In genomic region chr22:17830041-17830961, GRCh38 we compare ENCODE assay signal across 1 cellular context.
TF ChIP-seq lines count a peak whose summit lies in the region.

No MANE protein-coding gene starts in this region.

TF ChIP-seq in K562, 482 proteins besides CTCF, POLR2A, EP300 and RAD21 (continued from another document and continues in another):
- TF ChIP-seq BRF2 (IDR thresholded peaks at IDR 0.05; ENCODE audit: borderline replicate concordance, insufficient read depth, insufficient read length) (no peak), CAMTA2 (CRISPR knock-in tag; conservative IDR thresholded peaks at IDR 0.05) (no peak), PCBP1 (IDR thresholded peaks at IDR 0.05; ENCODE audit: low read depth, low read length, poor library complexity, severe bottlenecking) (no peak), JUND (IDR thresholded peaks at IDR 0.05; ENCODE audit: borderline replicate concordance, low read depth, low read length) (peak; percentile 52; the same call in 1 of the 2 replicates), JUND (tag; IDR thresholded peaks at IDR 0.05; ENCODE audit: borderline replicate concordance, low read depth, low read length) (no peak), HDAC1 (IDR thresholded peaks at IDR 0.05) (no peak), POLR2H (tag; IDR thresholded peaks at IDR 0.05; ENCODE audit: low read depth) (no peak), HNRNPK (IDR thresholded peaks at IDR 0.05; ENCODE audit: low read depth, low read length, poor library complexity, severe bottlenecking) (no peak), ESRRB (CRISPR knock-in tag; IDR thresholded peaks at IDR 0.05; ENCODE audit: borderline replicate concordance) (no peak), ARID3A (IDR thresholded peaks at IDR 0.05; ENCODE audit: borderline replicate concordance, low read depth, low read length) (no peak), ZNF175 (CRISPR knock-in tag; IDR thresholded peaks at IDR 0.05; ENCODE audit: low read depth) (no peak), HDAC3 (IDR thresholded peaks at IDR 0.05; ENCODE audit: borderline replicate concordance, partially characterized antibody) (no peak), SOX6 (IDR thresholded peaks at IDR 0.05) (peak; percentile 14; the same call in 1 of the 2 replicates), CBX3 (IDR thresholded peaks at IDR 0.05; ENCODE audit: borderline replicate concordance in 1 of 2, low read length in 2 of 2) (no peak), ELF2 (CRISPR knock-in tag; IDR thresholded peaks at IDR 0.05) (0 out of 2 replicates have a peak, but pooled peaks have one; percentile 9), ZNF707 (CRISPR knock-in tag; conservative IDR thresholded peaks at IDR 0.05) (no peak), ZBTB7A (IDR thresholded peaks at IDR 0.05; ENCODE audit: borderline replicate concordance, control insufficient read depth, low read depth, low read length) (no peak), CXXC5 (CRISPR knock-in tag; IDR thresholded peaks at IDR 0.05) (0 out of 2 replicates have a peak, but pooled peaks have one; percentile 26), CREM (IDR thresholded peaks at IDR 0.05; ENCODE audit: low read depth) (peak; percentile 62; the same call in 1 of the 2 replicates), PYGO2 (tag; IDR thresholded peaks at IDR 0.05) (no peak), NEUROD1 (IDR thresholded peaks at IDR 0.05; ENCODE audit: borderline replicate concordance, low read depth, low read length, partially characterized antibody) (no peak), SMC3 (conservative IDR thresholded peaks at IDR 0.05; ENCODE audit: insufficient read depth, low read depth, low read length) (peak; percentile 100), BDP1 (IDR thresholded peaks at IDR 0.05; ENCODE audit: insufficient read depth, insufficient read length) (no peak), MAZ (CRISPR knock-in tag; conservative IDR thresholded peaks at IDR 0.05 in 1 of 2, IDR thresholded peaks at IDR 0.05 in 1 of 2) (0 out of 4 replicates have a peak, but pooled peaks of 1 of the 2 experiments have one; percentile 42), MCM3 (IDR thresholded peaks at IDR 0.05) (no peak), HMGN3 (IDR thresholded peaks at IDR 0.05; ENCODE audit: borderline replicate concordance, extremely low read depth, insufficient read length, low read depth, low read length) (no peak), KLF10 (CRISPR knock-in tag; IDR thresholded peaks at IDR 0.05) (no peak), NBN (IDR thresholded peaks at IDR 0.05; ENCODE audit: low read depth) (no peak), C11orf30 (IDR thresholded peaks at IDR 0.05; ENCODE audit: low read depth) (no peak), HLTF (IDR thresholded peaks at IDR 0.05) (no peak), KLF6 (CRISPR knock-in tag; IDR thresholded peaks at IDR 0.05; ENCODE audit: borderline replicate concordance) (no peak), HDAC6 (IDR thresholded peaks at IDR 0.05; ENCODE audit: low read depth, low read length) (no peak), RBM17 (IDR thresholded peaks at IDR 0.05; ENCODE audit: borderline replicate concordance, low read depth, low read length) (no peak), MTA3 (IDR thresholded peaks at IDR 0.05; ENCODE audit: borderline replicate concordance) (peak; percentile 54; the same call in 1 of the 2 replicates), STAG1 (CRISPR knock-in tag; IDR thresholded peaks at IDR 0.05; ENCODE audit: borderline replicate concordance) (peak; percentile 99), CTBP1 (IDR thresholded peaks at IDR 0.05; ENCODE audit: borderline replicate concordance) (peak; percentile 65; the same call in 1 of the 2 replicates), SPI1 (IDR thresholded peaks at IDR 0.05; ENCODE audit: borderline replicate concordance, low read depth, low read length) (0 out of 2 replicates have a peak, but pooled peaks have one; percentile 4), JUN (IDR thresholded peaks at IDR 0.05; ENCODE audit: borderline replicate concordance, low read depth, low read length) (0 out of 2 replicates have a peak, but pooled peaks have one; percentile 23), JUN (CRISPR knock-in tag; IDR thresholded peaks at IDR 0.05; ENCODE audit: borderline replicate concordance) (no peak), ZEB2 (IDR thresholded peaks at IDR 0.05) (no peak), MYC (IDR thresholded peaks at IDR 0.05; ENCODE audit: low read depth, low read length) (peak; percentile 31; the same call in 1 of the 2 replicates), MYC (CRISPR knock-in tag; IDR thresholded peaks at IDR 0.05; ENCODE audit: borderline replicate concordance, low read depth) (no peak), RCOR1 (IDR thresholded peaks at IDR 0.05; ENCODE audit: borderline replicate concordance in 1 of 2, low read depth in 2 of 2, low read length in 2 of 2) (peak in 1 of 2 experiments; percentile 60; a peak in 1 of 4 replicates), FOXK1 (CRISPR knock-in tag; IDR thresholded peaks at IDR 0.05; ENCODE audit: borderline replicate concordance) (0 out of 2 replicates have a peak, but pooled peaks have one; percentile 25), NRF1 (conservative IDR thresholded peaks at IDR 0.05 in 1 of 2, IDR thresholded peaks at IDR 0.05 in 1 of 2) (peak in 1 of 2 experiments; percentile 32; a peak in 1 of 4 replicates), TAL1 (IDR thresholded peaks at IDR 0.05) (no peak), ATF7 (IDR thresholded peaks at IDR 0.05) (0 out of 2 replicates have a peak, but pooled peaks have one; percentile 21), ZFX (CRISPR knock-in tag; IDR thresholded peaks at IDR 0.05) (no peak), DPF2 (IDR thresholded peaks at IDR 0.05) (no peak), ARID2 (IDR thresholded peaks at IDR 0.05) (peak; percentile 95), ASH1L (IDR thresholded peaks at IDR 0.05; ENCODE audit: borderline replicate concordance, low read depth, partially characterized antibody) (no peak)
- TF ChIP-seq, protein P1, sequence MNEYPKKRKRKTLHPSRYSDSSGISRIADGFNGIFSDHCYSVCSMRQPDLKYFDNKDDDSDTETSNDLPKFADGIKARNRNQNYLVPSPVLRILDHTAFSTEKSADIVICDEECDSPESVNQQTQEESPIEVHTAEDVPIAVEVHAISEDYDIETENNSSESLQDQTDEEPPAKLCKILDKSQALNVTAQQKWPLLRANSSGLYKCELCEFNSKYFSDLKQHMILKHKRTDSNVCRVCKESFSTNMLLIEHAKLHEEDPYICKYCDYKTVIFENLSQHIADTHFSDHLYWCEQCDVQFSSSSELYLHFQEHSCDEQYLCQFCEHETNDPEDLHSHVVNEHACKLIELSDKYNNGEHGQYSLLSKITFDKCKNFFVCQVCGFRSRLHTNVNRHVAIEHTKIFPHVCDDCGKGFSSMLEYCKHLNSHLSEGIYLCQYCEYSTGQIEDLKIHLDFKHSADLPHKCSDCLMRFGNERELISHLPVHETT (CRISPR knock-in tag; conservative IDR thresholded peaks at IDR 0.05 in 1 of 2, IDR thresholded peaks at IDR 0.05 in 1 of 2), result no peak
- TF ChIP-seq, protein P2, sequence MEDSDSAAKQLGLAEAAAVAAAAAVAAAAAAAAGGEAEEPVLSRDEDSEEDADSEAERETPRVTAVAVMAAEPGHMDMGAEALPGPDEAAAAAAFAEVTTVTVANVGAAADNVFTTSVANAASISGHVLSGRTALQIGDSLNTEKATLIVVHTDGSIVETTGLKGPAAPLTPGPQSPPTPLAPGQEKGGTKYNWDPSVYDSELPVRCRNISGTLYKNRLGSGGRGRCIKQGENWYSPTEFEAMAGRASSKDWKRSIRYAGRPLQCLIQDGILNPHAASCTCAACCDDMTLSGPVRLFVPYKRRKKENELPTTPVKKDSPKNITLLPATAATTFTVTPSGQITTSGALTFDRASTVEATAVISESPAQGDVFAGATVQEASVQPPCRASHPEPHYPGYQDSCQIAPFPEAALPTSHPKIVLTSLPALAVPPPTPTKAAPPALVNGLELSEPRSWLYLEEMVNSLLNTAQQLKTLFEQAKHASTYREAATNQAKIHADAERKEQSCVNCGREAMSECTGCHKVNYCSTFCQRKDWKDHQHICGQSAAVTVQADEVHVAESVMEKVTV (CRISPR knock-in tag; IDR thresholded peaks at IDR 0.05), result peak; percentile 88
- TF ChIP-seq, protein P3, sequence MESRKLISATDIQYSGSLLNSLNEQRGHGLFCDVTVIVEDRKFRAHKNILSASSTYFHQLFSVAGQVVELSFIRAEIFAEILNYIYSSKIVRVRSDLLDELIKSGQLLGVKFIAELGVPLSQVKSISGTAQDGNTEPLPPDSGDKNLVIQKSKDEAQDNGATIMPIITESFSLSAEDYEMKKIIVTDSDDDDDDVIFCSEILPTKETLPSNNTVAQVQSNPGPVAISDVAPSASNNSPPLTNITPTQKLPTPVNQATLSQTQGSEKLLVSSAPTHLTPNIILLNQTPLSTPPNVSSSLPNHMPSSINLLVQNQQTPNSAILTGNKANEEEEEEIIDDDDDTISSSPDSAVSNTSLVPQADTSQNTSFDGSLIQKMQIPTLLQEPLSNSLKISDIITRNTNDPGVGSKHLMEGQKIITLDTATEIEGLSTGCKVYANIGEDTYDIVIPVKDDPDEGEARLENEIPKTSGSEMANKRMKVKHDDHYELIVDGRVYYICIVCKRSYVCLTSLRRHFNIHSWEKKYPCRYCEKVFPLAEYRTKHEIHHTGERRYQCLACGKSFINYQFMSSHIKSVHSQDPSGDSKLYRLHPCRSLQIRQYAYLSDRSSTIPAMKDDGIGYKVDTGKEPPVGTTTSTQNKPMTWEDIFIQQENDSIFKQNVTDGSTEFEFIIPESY (CRISPR knock-in tag; IDR thresholded peaks at IDR 0.05), result peak; percentile 85
- TF ChIP-seq, protein P4, sequence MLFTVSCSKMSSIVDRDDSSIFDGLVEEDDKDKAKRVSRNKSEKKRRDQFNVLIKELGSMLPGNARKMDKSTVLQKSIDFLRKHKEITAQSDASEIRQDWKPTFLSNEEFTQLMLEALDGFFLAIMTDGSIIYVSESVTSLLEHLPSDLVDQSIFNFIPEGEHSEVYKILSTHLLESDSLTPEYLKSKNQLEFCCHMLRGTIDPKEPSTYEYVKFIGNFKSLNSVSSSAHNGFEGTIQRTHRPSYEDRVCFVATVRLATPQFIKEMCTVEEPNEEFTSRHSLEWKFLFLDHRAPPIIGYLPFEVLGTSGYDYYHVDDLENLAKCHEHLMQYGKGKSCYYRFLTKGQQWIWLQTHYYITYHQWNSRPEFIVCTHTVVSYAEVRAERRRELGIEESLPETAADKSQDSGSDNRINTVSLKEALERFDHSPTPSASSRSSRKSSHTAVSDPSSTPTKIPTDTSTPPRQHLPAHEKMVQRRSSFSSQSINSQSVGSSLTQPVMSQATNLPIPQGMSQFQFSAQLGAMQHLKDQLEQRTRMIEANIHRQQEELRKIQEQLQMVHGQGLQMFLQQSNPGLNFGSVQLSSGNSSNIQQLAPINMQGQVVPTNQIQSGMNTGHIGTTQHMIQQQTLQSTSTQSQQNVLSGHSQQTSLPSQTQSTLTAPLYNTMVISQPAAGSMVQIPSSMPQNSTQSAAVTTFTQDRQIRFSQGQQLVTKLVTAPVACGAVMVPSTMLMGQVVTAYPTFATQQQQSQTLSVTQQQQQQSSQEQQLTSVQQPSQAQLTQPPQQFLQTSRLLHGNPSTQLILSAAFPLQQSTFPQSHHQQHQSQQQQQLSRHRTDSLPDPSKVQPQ (CRISPR knock-in tag; IDR thresholded peaks at IDR 0.05; ENCODE audit: borderline replicate concordance), result no peak
- TF ChIP-seq, protein P5, sequence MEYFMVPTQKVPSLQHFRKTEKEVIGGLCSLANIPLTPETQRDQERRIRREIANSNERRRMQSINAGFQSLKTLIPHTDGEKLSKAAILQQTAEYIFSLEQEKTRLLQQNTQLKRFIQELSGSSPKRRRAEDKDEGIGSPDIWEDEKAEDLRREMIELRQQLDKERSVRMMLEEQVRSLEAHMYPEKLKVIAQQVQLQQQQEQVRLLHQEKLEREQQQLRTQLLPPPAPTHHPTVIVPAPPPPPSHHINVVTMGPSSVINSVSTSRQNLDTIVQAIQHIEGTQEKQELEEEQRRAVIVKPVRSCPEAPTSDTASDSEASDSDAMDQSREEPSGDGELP (CRISPR knock-in tag; IDR thresholded peaks at IDR 0.05; ENCODE audit: borderline replicate concordance), result peak; percentile 40; the same call in 1 of the 2 replicates
- TF ChIP-seq, protein P6, sequence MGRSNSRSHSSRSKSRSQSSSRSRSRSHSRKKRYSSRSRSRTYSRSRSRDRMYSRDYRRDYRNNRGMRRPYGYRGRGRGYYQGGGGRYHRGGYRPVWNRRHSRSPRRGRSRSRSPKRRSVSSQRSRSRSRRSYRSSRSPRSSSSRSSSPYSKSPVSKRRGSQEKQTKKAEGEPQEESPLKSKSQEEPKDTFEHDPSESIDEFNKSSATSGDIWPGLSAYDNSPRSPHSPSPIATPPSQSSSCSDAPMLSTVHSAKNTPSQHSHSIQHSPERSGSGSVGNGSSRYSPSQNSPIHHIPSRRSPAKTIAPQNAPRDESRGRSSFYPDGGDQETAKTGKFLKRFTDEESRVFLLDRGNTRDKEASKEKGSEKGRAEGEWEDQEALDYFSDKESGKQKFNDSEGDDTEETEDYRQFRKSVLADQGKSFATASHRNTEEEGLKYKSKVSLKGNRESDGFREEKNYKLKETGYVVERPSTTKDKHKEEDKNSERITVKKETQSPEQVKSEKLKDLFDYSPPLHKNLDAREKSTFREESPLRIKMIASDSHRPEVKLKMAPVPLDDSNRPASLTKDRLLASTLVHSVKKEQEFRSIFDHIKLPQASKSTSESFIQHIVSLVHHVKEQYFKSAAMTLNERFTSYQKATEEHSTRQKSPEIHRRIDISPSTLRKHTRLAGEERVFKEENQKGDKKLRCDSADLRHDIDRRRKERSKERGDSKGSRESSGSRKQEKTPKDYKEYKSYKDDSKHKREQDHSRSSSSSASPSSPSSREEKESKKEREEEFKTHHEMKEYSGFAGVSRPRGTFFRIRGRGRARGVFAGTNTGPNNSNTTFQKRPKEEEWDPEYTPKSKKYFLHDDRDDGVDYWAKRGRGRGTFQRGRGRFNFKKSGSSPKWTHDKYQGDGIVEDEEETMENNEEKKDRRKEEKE (IDR thresholded peaks at IDR 0.05; ENCODE audit: borderline replicate concordance in 1 of 2, control insufficient read depth in 1 of 2, low read depth in 2 of 2, low read length in 1 of 2), result no peak
